Comparison of ENCODE assay signal across 11 cellular contexts in genomic region chr16:4244254-4244812, GRCh38. TPM values are rescaled to one million over a fixed set of nuclear protein-coding genes. Genes with fewer than 3 reads are reported as not detected.
DNase-seq lines count a peak whose midpoint lies in the region; ATAC-seq, FAIRE-seq and TF ChIP-seq lines count a peak whose summit lies in the region.
"Had no signal": no experiment of that assay in that cellular context is flagged by ENCODE, and none has a peak within 500 bp of the region (broad histone marks: within the 10 kb centered on the region; RNA-seq: fewer than 3 reads in every experiment).

No MANE protein-coding gene starts in this region.

- peak; percentile 25; the same call in 1 of the 3 replicates for ATAC-seq in SK-N-SH treated with all-trans-retinoic acid at 6 μM for 48 hours
- ATAC-seq in upper lobe of right lung: peak; percentile 17
- ATAC-seq in GM18861 (IDR thresholded peaks at IDR 0.05; ENCODE audit: unreplicated experiment): no peak

- FAIRE-seq in bronchial epithelial cell (lab: Jason Lieb, UNC): no peak
- FAIRE-seq: TTC549 had no signal

- H3K9ac ChIP-seq in SK-N-SH: no peak overlapping the region

- no peak overlapping the region for H2AFZ ChIP-seq in SK-N-SH (ENCODE audit: low read depth)

- CTCF ChIA-PET in SK-N-SH (lab: Yijun Ruan, JAX): interaction anchor here (1.1 to 3.7 kb wide), 3 partner anchors 10 to 261 kb away, joined by 4 to 16 read pairs (median 4); no protein-coding TSS in a partner anchor

- no peak for TF ChIP-seq RAD21 in SK-N-SH (IDR thresholded peaks at IDR 0.05; ENCODE audit: low read length)

- H3K27ac ChIP-seq in SK-N-SH (ENCODE audit: low read depth in 2 of 2, low read length in 1 of 2) (no peak overlapping the region), upper lobe of right lung (no peak overlapping the region)

- H3K9me2 ChIP-seq in SK-N-SH: no peaks in the 10 kb centered on the region

- WGBS in SK-N-SH (ENCODE audit: low lambda C conversion rate): 78% methylated on average over 8 of the region's 8 CpGs

- no peaks in the 10 kb centered on the region for H3K36me3 ChIP-seq in SK-N-SH (replicated peaks in 1 of 2; ENCODE audit: control insufficient read depth in 1 of 2, insufficient read depth in 2 of 2, low read length in 1 of 2)
- no peaks in the 10 kb centered on the region for H3K36me3 ChIP-seq in bronchial epithelial cell (ENCODE audit: control insufficient read depth, insufficient read depth, low read length)
- no peaks in the 10 kb centered on the region for H3K36me3 ChIP-seq in upper lobe of right lung

- H3K9me3 ChIP-seq in SK-N-SH (no peaks in the 10 kb centered on the region), upper lobe of right lung (no peaks in the 10 kb centered on the region)

- POLR2A ChIA-PET in SK-N-SH (lab: Yijun Ruan, JAX): no interaction called here

- no peak for TF ChIP-seq CTCF in SK-N-SH (IDR thresholded peaks at IDR 0.05)
- TF ChIP-seq CTCF in bronchial epithelial cell (IDR thresholded peaks at IDR 0.05; ENCODE audit: insufficient read depth, low read length, severe bottlenecking): no peak
- TF ChIP-seq CTCF in upper lobe of right lung (IDR thresholded peaks at IDR 0.05): no peak

- no peaks in the 10 kb centered on the region for H3F3A ChIP-seq in SK-N-SH (replicated peaks; ENCODE audit: insufficient read depth)

- H3K4me2 ChIP-seq in SK-N-SH: no peak overlapping the region

- TF ChIP-seq EP300 in SK-N-SH (IDR thresholded peaks at IDR 0.05; ENCODE audit: borderline replicate concordance in 1 of 2, low read depth in 1 of 2, low read length in 1 of 2): no peak

- DNase-seq in SK-N-SH (no peak), NCI-H510A (lab: John Stamatoyannopoulos, UW) (peak; percentile 80), bronchial epithelial cell (ENCODE audit: low read depth) (peak; percentile 22), upper lobe of right lung (no peak), mesenteric fat pad (ENCODE audit: low spot score) (no peak)
- DNase-seq in activated CD4-positive, CD25-positive, alpha-beta regulatory T cell treated with anti-CD3 and anti-CD28 coated beads, Interleukin-2, amount 50 U/mL, for 72 hours: no peak
- DNase-seq: activated effector memory CD4-positive, alpha-beta T cell treated with anti-CD3 and anti-CD28 coated beads, Interleukin-2, amount 50 U/mL, for 16 hours; stimulated activated naive CD4-positive, alpha-beta T cell treated with Interleukin-2 at 50 U/mL for 16 hours had no signal

- H3K4me3 ChIP-seq in SK-N-SH (ENCODE audit: low read depth in 2 of 2, low read length in 1 of 2) (no peak overlapping the region), bronchial epithelial cell (ENCODE audit: low read depth, low read length) (no peak overlapping the region), upper lobe of right lung (no peak overlapping the region)

- H3K4me1 ChIP-seq in SK-N-SH (ENCODE audit: control insufficient read depth in 1 of 2, insufficient read depth in 2 of 2, low read depth in 1 of 2, low read length in 1 of 2) (no peaks in the 10 kb centered on the region; a peak in 1 of 4 replicates), upper lobe of right lung (no peaks in the 10 kb centered on the region)

- intact Hi-C loops in upper lobe of right lung (cut with DNase I): no loop called here

- H3K79me2 ChIP-seq in SK-N-SH (ENCODE audit: insufficient read depth): no peaks in the 10 kb centered on the region

- H4K20me1 ChIP-seq in SK-N-SH (ENCODE audit: insufficient read depth): no peaks in the 10 kb centered on the region

- H3K27me3 ChIP-seq in SK-N-SH (ENCODE audit: insufficient read depth) (no peaks in the 10 kb centered on the region), bronchial epithelial cell (ENCODE audit: control insufficient read depth, insufficient read depth, low read length) (peaks cover 1% of the 10 kb centered on the region), upper lobe of right lung (no peaks in the 10 kb centered on the region)

TF ChIP-seq in SK-N-SH treated with all-trans-retinoic acid at 6 μM for 48 hours, 23 proteins besides CTCF, POLR2A, EP300 and RAD21 (continues in another document):
- TF ChIP-seq BACH2 (CRISPR knock-in tag; IDR thresholded peaks at IDR 0.05; ENCODE audit: borderline replicate concordance) (no peak), CSRNP3 (CRISPR knock-in tag; IDR thresholded peaks at IDR 0.05) (no peak), PPARA (CRISPR knock-in tag; IDR thresholded peaks at IDR 0.05; ENCODE audit: borderline replicate concordance) (no peak), ESRRG (CRISPR knock-in tag; IDR thresholded peaks at IDR 0.05) (no peak), RARB (CRISPR knock-in tag; IDR thresholded peaks at IDR 0.05) (no peak), ZC3H10 (CRISPR knock-in tag; IDR thresholded peaks at IDR 0.05) (no peak), SNAI2 (CRISPR knock-in tag; IDR thresholded peaks at IDR 0.05) (no peak), PATZ1 (CRISPR knock-in tag; IDR thresholded peaks at IDR 0.05; ENCODE audit: borderline replicate concordance) (no peak)

TF ChIP-seq in SK-N-SH, 30 proteins besides CTCF, POLR2A, EP300 and RAD21:
- TF ChIP-seq TCF12 (IDR thresholded peaks at IDR 0.05) (no peak), CHD2 (IDR thresholded peaks at IDR 0.05; ENCODE audit: low read length, partially characterized antibody) (no peak), RCOR1 (IDR thresholded peaks at IDR 0.05; ENCODE audit: low read length) (no peak), IRF3 (IDR thresholded peaks at IDR 0.05; ENCODE audit: low read depth, low read length) (no peak), EZH2phosphoT487 (IDR thresholded peaks at IDR 0.05; ENCODE audit: borderline replicate concordance, low read depth) (no peak), FOXJ3 (CRISPR knock-in tag; IDR thresholded peaks at IDR 0.05) (no peak), NFIC (IDR thresholded peaks at IDR 0.05; ENCODE audit: borderline replicate concordance) (no peak), USF2 (IDR thresholded peaks at IDR 0.05; ENCODE audit: borderline replicate concordance, low read depth, low read length) (no peak), MEF2A (IDR thresholded peaks at IDR 0.05; ENCODE audit: borderline replicate concordance, low read depth) (no peak), MXI1 (IDR thresholded peaks at IDR 0.05; ENCODE audit: low read depth, low read length) (no peak), RFX5 (IDR thresholded peaks at IDR 0.05; ENCODE audit: low read length) (no peak), MAX (IDR thresholded peaks at IDR 0.05; ENCODE audit: low read depth) (no peak), SIN3A (IDR thresholded peaks at IDR 0.05; ENCODE audit: borderline replicate concordance, low read depth, low read length) (no peak), JUND (IDR thresholded peaks at IDR 0.05) (no peak), TEAD4 (IDR thresholded peaks at IDR 0.05; ENCODE audit: borderline replicate concordance, insufficient read depth) (no peak), ELF1 (IDR thresholded peaks at IDR 0.05) (no peak)
TF ChIP-seq in SK-N-SH: peak in this region for 0.

RNA-seq across cellular contexts. Expression of gene SRL, which starts 2.5 kb away (rescaled TPM):
- polyA plus RNA-seq in SK-N-SH (2012; rRNA removed): not detected in 2 replicates
- polyA plus RNA-seq in SK-N-SH (2012; cell fraction: cytosol; rRNA removed): 0.01 and 0.03 TPM in 2 replicates
- not detected in 2 replicates for polyA plus RNA-seq in SK-N-SH (2012; cell fraction: nucleus; rRNA removed)
- total RNA-seq in bronchial epithelial cell (not detected in 2 replicates), upper lobe of right lung (0.64 TPM), mesenteric fat pad (0.45 TPM)

RNA-seq across cellular contexts. Expression of gene TFAP4, which starts 28.5 kb away (rescaled TPM):
- 8.8 and 13.1 TPM in 2 replicates for polyA plus RNA-seq in SK-N-SH (2012; rRNA removed)
- polyA plus RNA-seq in SK-N-SH (2012; cell fraction: cytosol; rRNA removed): 5.4 and 7.4 TPM in 2 replicates
- polyA plus RNA-seq in SK-N-SH (2012; cell fraction: nucleus; rRNA removed): 13.6 and 21.0 TPM in 2 replicates
- total RNA-seq in bronchial epithelial cell (3.7 and 11.8 TPM in 2 replicates), upper lobe of right lung (9.6 TPM), mesenteric fat pad (8.2 TPM)

Comparison
In these comparisons a context has a peak if more than half of its experiments do, and no peak if none do; other contexts are left out.
1. DNase-seq: peak in NCI-H510A (single experiment) and bronchial epithelial cell (single experiment); none in SK-N-SH (single experiment), upper lobe of right lung (single experiment), activated CD4-positive, CD25-positive, alpha-beta regulatory T cell treated with anti-CD3 and anti-CD28 coated beads, Interleukin-2, amount 50 U/mL, for 72 hours (single experiment) and mesenteric fat pad (single experiment).